26 cellular contexts compared by ENCODE assay signal in genomic region chr1:233719626-233720334, GRCh38.
DNase-seq lines count a peak whose midpoint lies in the region; ATAC-seq and TF ChIP-seq lines count a peak whose summit lies in the region.
"Had no signal": no experiment of that assay in that cellular context is flagged by ENCODE, and none has a peak within 500 bp of the region (broad histone marks: within the 10 kb centered on the region; RNA-seq: fewer than 3 reads in every experiment).

No MANE protein-coding gene starts in this region.

- H3K9me3 ChIP-seq in SK-N-SH: no peaks in the 10 kb centered on the region
- peaks cover 10% of the 10 kb centered on the region for H3K9me3 ChIP-seq in left ventricle myocardium inferior (replicated peaks)
- H3K9me3 ChIP-seq: Peyer's patch had no signal

- DNase-seq in SK-N-SH (no peak), left ventricle myocardium inferior (peak; percentile 34), omental fat pad (ENCODE audit: low spot score) (no peak)
- DNase-seq in stimulated activated CD4-positive, alpha-beta T cell treated with anti-CD3 and anti-CD28 coated beads, Interleukin-2, amount 100 ng/mL, for 24 hours: no peak
- DNase-seq in activated naive CD8-positive, alpha-beta T cell treated with anti-CD3 and anti-CD28 coated beads for 36 hours: no peak
- DNase-seq: ACHN; CD4-positive, alpha-beta T cell; COR-L47; DMS79; HCEC 1CT; NCI-H1092 treated with DMSO at 0.1 percent for 48 hours; NCI-H1436 treated with DMSO at 0.1 percent for 48 hours; NCI-H2029; NCI-H2227 treated with DMSO at 0.1 percent for 48 hours; NCI-H524; NCI-H82; Peyer's patch had no signal

- H3K9ac ChIP-seq in SK-N-SH: no peak overlapping the region
- H3K9ac ChIP-seq: BLaER1, KMS-11 had no signal

- no peak for TF ChIP-seq RAD21 in SK-N-SH (IDR thresholded peaks at IDR 0.05; ENCODE audit: low read length)

- TF ChIP-seq CTCF in SK-N-SH (IDR thresholded peaks at IDR 0.05): no peak
- TF ChIP-seq CTCF in left ventricle myocardium inferior (IDR thresholded peaks at IDR 0.05; ENCODE audit: borderline replicate concordance): no peak
- TF ChIP-seq CTCF in omental fat pad (IDR thresholded peaks at IDR 0.05): no peak

- no peak overlapping the region for H3K4me3 Mint-ChIP-seq in activated naive CD8-positive, alpha-beta T cell treated with anti-CD3 and anti-CD28 coated beads for 36 hours
- H3K4me3 Mint-ChIP-seq: CD4-positive, alpha-beta T cell; GM23338 had no signal

- intact Hi-C loops in left ventricle myocardium inferior (cut with micrococcal nuclease): no loop called here

- H3K36me3 Mint-ChIP-seq in activated naive CD8-positive, alpha-beta T cell treated with anti-CD3 and anti-CD28 coated beads for 36 hours: no peaks in the 10 kb centered on the region

- no peak overlapping the region for H3K27ac Mint-ChIP-seq in activated naive CD8-positive, alpha-beta T cell treated with anti-CD3 and anti-CD28 coated beads for 36 hours
- H3K27ac Mint-ChIP-seq: CD4-positive, alpha-beta T cell; GM23338 had no signal

- no peaks in the 10 kb centered on the region for H3K4me1 Mint-ChIP-seq in activated naive CD8-positive, alpha-beta T cell treated with anti-CD3 and anti-CD28 coated beads for 36 hours

- H3K27me3 ChIP-seq in SK-N-SH (ENCODE audit: insufficient read depth) (no peaks in the 10 kb centered on the region), left ventricle myocardium inferior (ENCODE audit: low read depth) (no peaks in the 10 kb centered on the region)
- H3K27me3 ChIP-seq: BLaER1, Peyer's patch had no signal

- no peaks in the 10 kb centered on the region for H3K9me3 Mint-ChIP-seq in activated naive CD8-positive, alpha-beta T cell treated with anti-CD3 and anti-CD28 coated beads for 36 hours

- no peak overlapping the region for H3K4me3 ChIP-seq in SK-N-SH (ENCODE audit: low read depth in 2 of 2, low read length in 1 of 2)
- no peak overlapping the region for H3K4me3 ChIP-seq in left ventricle myocardium inferior
- H3K4me3 ChIP-seq: BLaER1, GM12878, GM23338, Peyer's patch had no signal

- H3K36me3 ChIP-seq in SK-N-SH (replicated peaks in 1 of 2; ENCODE audit: control insufficient read depth in 1 of 2, insufficient read depth in 2 of 2, low read length in 1 of 2): no peaks in the 10 kb centered on the region
- H3K36me3 ChIP-seq in left ventricle myocardium inferior: no peaks in the 10 kb centered on the region
- H3K36me3 ChIP-seq: BLaER1, Peyer's patch had no signal

- peaks cover 4% of the 10 kb centered on the region for H3K27me3 Mint-ChIP-seq in activated naive CD8-positive, alpha-beta T cell treated with anti-CD3 and anti-CD28 coated beads for 36 hours

- no peak overlapping the region for H3K4me2 ChIP-seq in SK-N-SH
- H3K4me2 ChIP-seq: BLaER1, GM23338, KMS-11 had no signal

- no peak for TF ChIP-seq EP300 in SK-N-SH (IDR thresholded peaks at IDR 0.05; ENCODE audit: borderline replicate concordance in 1 of 2, low read depth in 1 of 2, low read length in 1 of 2)

- CTCF ChIA-PET in SK-N-SH (lab: Yijun Ruan, JAX): no interaction called here

- POLR2A ChIA-PET in SK-N-SH (lab: Yijun Ruan, JAX): no interaction called here

- H3K27ac ChIP-seq in SK-N-SH (ENCODE audit: low read depth in 2 of 2, low read length in 1 of 2): no peak overlapping the region
- H3K27ac ChIP-seq in left ventricle myocardium inferior (replicated peaks): peak overlapping the region; percentile 89
- H3K27ac ChIP-seq: 22Rv1, BLaER1, HL-60, KMS-11, Peyer's patch had no signal

- no peak overlapping the region for H2AFZ ChIP-seq in SK-N-SH (ENCODE audit: low read depth)
- H2AFZ ChIP-seq: GM23338 had no signal

- H3K9me2 ChIP-seq in SK-N-SH: no peaks in the 10 kb centered on the region

- WGBS in SK-N-SH (ENCODE audit: low lambda C conversion rate): 58% methylated on average over 4 of the region's 4 CpGs

- ATAC-seq in SK-N-SH treated with all-trans-retinoic acid at 6 μM for 48 hours (no peak), esophagus mucosa (peak; percentile 14), omental fat pad (ENCODE audit: low FRiP score) (peak; percentile 49), GM21526 (IDR thresholded peaks at IDR 0.05; ENCODE audit: low FRiP score, unreplicated experiment) (no peak)
- ATAC-seq: GM12878, GM23338 had no signal

- H3K4me1 ChIP-seq in SK-N-SH (ENCODE audit: control insufficient read depth in 1 of 2, insufficient read depth in 2 of 2, low read depth in 1 of 2, low read length in 1 of 2) (peaks cover 0 to 20% of the 10 kb centered on the region in 2 experiments; a peak in 2 of 4 replicates), left ventricle myocardium inferior (peaks cover 48% of the 10 kb centered on the region)
- H3K4me1 ChIP-seq: BLaER1, Peyer's patch had no signal

- H4K20me1 ChIP-seq in SK-N-SH (ENCODE audit: insufficient read depth): no peaks in the 10 kb centered on the region
- H4K20me1 ChIP-seq: BLaER1 had no signal

- H3K79me2 ChIP-seq in SK-N-SH (ENCODE audit: insufficient read depth): no peaks in the 10 kb centered on the region

- no peaks in the 10 kb centered on the region for H3F3A ChIP-seq in SK-N-SH (replicated peaks; ENCODE audit: insufficient read depth)

TF ChIP-seq in SK-N-SH, 30 proteins besides CTCF, POLR2A, EP300 and RAD21:
- TF ChIP-seq USF2 (IDR thresholded peaks at IDR 0.05; ENCODE audit: borderline replicate concordance, low read depth, low read length): no peak
- TF ChIP-seq RCOR1 (IDR thresholded peaks at IDR 0.05; ENCODE audit: low read length): peak; percentile 28; the same call in 1 of the 2 replicates
- no peak for TF ChIP-seq IRF3 (IDR thresholded peaks at IDR 0.05; ENCODE audit: low read depth, low read length)
TF ChIP-seq in SK-N-SH: peak in this region for 1.

TF ChIP-seq in SK-N-SH treated with all-trans-retinoic acid at 6 μM for 48 hours, 23 proteins besides CTCF, POLR2A, EP300 and RAD21 (continues in another document):
- TF ChIP-seq ESRRG (CRISPR knock-in tag; IDR thresholded peaks at IDR 0.05): no peak
- no peak for TF ChIP-seq PATZ1 (CRISPR knock-in tag; IDR thresholded peaks at IDR 0.05; ENCODE audit: borderline replicate concordance)
- no peak for TF ChIP-seq SNAI2 (CRISPR knock-in tag; IDR thresholded peaks at IDR 0.05)
- TF ChIP-seq CSRNP3 (CRISPR knock-in tag; IDR thresholded peaks at IDR 0.05): no peak
- TF ChIP-seq ZNF8 (CRISPR knock-in tag; IDR thresholded peaks at IDR 0.05): no peak
- no peak for TF ChIP-seq TSHZ2 (CRISPR knock-in tag; IDR thresholded peaks at IDR 0.05)
- no peak for TF ChIP-seq ZNF565 (CRISPR knock-in tag; conservative IDR thresholded peaks at IDR 0.05; ENCODE audit: low read depth)

Comparison
In these comparisons a context has a peak if more than half of its experiments do, and no peak if none do; other contexts are left out.
1. ATAC-seq: peak in esophagus mucosa (single experiment) and omental fat pad (single experiment); none in SK-N-SH treated with all-trans-retinoic acid at 6 μM for 48 hours (single experiment) and GM21526 (single experiment).